ENCODE assay signal across 24 cellular contexts in the genomic region with DNA sequence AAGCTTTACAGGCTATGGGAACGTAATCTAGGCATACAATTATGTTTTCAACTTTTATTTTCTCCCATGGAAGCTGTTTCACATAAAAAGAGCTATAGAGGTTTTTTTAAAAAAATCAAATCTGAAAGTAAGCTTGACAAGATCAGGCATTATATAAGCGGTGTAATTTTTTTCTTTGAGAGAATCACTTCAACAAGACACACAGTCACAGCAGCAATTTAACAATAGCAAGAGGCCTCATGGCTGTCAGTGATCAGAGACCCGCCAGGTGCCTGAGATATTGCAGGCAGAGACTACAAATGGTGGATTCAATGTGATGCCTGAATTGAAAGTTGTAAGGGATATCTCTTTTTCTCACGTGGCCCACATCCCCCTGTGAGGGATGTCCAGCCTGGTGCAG.
"Had no signal": no experiment of that assay in that cellular context is flagged by ENCODE, and none has a peak within 500 bp of the region (broad histone marks: within the 10 kb centered on the region; RNA-seq: fewer than 3 reads in every experiment).

No MANE protein-coding gene starts in this region.

- H3K4me3 ChIP-seq: psoas muscle, right lobe of liver, sigmoid colon, stomach, thoracic aorta, thyroid gland, tibial nerve, upper lobe of left lung, vagina had no signal

- DNase-seq: natural killer cell; nucleus accumbens; posterior cingulate gyrus; psoas muscle; right lobe of liver; sigmoid colon; small intestine; stimulated activated CD4-positive, alpha-beta T cell treated with anti-CD3 and anti-CD28 coated beads, Interleukin-15, amount 100 ng/mL, for 24 hours; stimulated activated CD4-positive, alpha-beta T cell treated with anti-CD3 and anti-CD28 coated beads, Interleukin-2, amount 100 ng/mL, for 24 hours; stimulated activated CD4-positive, alpha-beta T cell treated with anti-CD3 and anti-CD28 coated beads, Interleukin-2, amount 100 ng/mL, for 48 hours; stimulated activated CD4-positive, alpha-beta T cell treated with anti-CD3 and anti-CD28 coated beads, Interleukin-4, amount 100 ng/mL, for 24 hours; stimulated activated naive B cell treated with anti-CD40 and anti-IgM and Interleukin-4, amounts not matched to agents 10 μg/mL and 1 μg/mL and 100 μg/mL, for 72 hours; stimulated activated naive CD4-positive, alpha-beta T cell treated with Interleukin-2 at 50 U/mL for 16 hours; stomach; thyroid gland; trophoblast cell; upper lobe of left lung had no signal

- H3K9me3 ChIP-seq: neutrophil, psoas muscle, right lobe of liver, sigmoid colon, stomach, thoracic aorta, thyroid gland, tibial nerve, upper lobe of left lung, vagina had no signal

- ATAC-seq: natural killer cell; psoas muscle; right cardiac atrium; right lobe of liver; stimulated activated effector memory CD8-positive, alpha-beta T cell treated with anti-CD3 and anti-CD28 coated beads, Interleukin-12 subunit alpha, Interleukin-12 subunit beta, amount 100 ng/mL, for 72 hours; stimulated activated naive B cell treated with anti-CD40 and anti-IgM and Interleukin-4, amounts not matched to agents 10 μg/mL and 1 μg/mL and 100 μg/mL, for 72 hours had no signal

- H3K9ac ChIP-seq: parathyroid adenoma had no signal

- H3K36me3 ChIP-seq: neutrophil, right lobe of liver, sigmoid colon, stomach, thoracic aorta, thyroid gland, tibial nerve, upper lobe of left lung, vagina had no signal

- H3K27ac ChIP-seq: neutrophil, parathyroid adenoma, psoas muscle, right lobe of liver, sigmoid colon, stomach, thoracic aorta, thyroid gland, tibial nerve, upper lobe of left lung, vagina had no signal

- H3K79me2 ChIP-seq: parathyroid adenoma had no signal

- H3K4me1 ChIP-seq: parathyroid adenoma, psoas muscle, right lobe of liver, sigmoid colon, thyroid gland, tibial nerve, upper lobe of left lung, vagina had no signal

- H3K27me3 ChIP-seq: neutrophil, right lobe of liver, sigmoid colon, stomach, thyroid gland, tibial nerve, upper lobe of left lung, vagina had no signal

- H2AFZ ChIP-seq: parathyroid adenoma had no signal
